8 cellular contexts compared by ENCODE assay signal in genomic region chr9:127942152-127943010, GRCh38. TPM values are rescaled to one million over a fixed set of nuclear protein-coding genes. Genes with fewer than 3 reads are reported as not detected.
A peak's percentile ranks its signal among the peaks of the same experiment; 100 is the strongest.
DNase-seq lines count a peak whose midpoint lies in the region; ATAC-seq and TF ChIP-seq lines count a peak whose summit lies in the region.

No MANE protein-coding gene starts in this region.

- H3K36me3 ChIP-seq in GM06990 (ENCODE audit: control insufficient read depth, insufficient read depth, low read length) (peaks cover 29% of the 10 kb centered on the region), esophagus squamous epithelium (peaks cover 29 to 75% (median 33%) of the 10 kb centered on the region in 3 donors)
- peaks cover 14 to 78% (median 24%) of the 10 kb centered on the region in 3 experiments for H3K36me3 ChIP-seq in naive thymus-derived CD4-positive, alpha-beta T cell (ENCODE audit: control insufficient read depth in 2 of 3, insufficient read depth in 3 of 3, low read length in 3 of 3)

- H3K9me3 Mint-ChIP-seq in activated CD8-positive, alpha-beta T cell treated with anti-CD3 and anti-CD28 coated beads, Interleukin-2, amount 10 ng/mL, durations not matched to agents 7 days and 5 days (ENCODE audit: insufficient read depth) = no peaks in the 10 kb centered on the region
- peaks cover 0 to 15% (median 0%) of the 10 kb centered on the region in 11 donors for H3K9me3 Mint-ChIP-seq in naive thymus-derived CD4-positive, alpha-beta T cell

- H3K27me3 ChIP-seq in GM06990 (replicated peaks; ENCODE audit: control insufficient read depth, insufficient read depth, low read length) (no peaks in the 10 kb centered on the region), esophagus squamous epithelium (no peaks in the 10 kb centered on the region)
- no peaks in the 10 kb centered on the region for H3K27me3 ChIP-seq in naive thymus-derived CD4-positive, alpha-beta T cell (ENCODE audit: control insufficient read depth in 2 of 2, insufficient read depth in 2 of 2, low read length in 2 of 2)

- TF ChIP-seq CTCF in GM06990 (IDR thresholded peaks at IDR 0.05; ENCODE audit: insufficient read depth, low read length, poor library complexity, severe bottlenecking) (peak; percentile 94), esophagus squamous epithelium (IDR thresholded peaks at IDR 0.05) (peak; percentile 59 to 91 (median 82))

- peak overlapping the region in 2 of 4 donors; percentile 19 to 56 for H3K27ac ChIP-seq in esophagus squamous epithelium
- peak overlapping the region; percentile 41 for H3K27ac ChIP-seq in naive thymus-derived CD4-positive, alpha-beta T cell (ENCODE audit: low read depth, low read length)

- TF ChIP-seq POLR2A in esophagus squamous epithelium (IDR thresholded peaks at IDR 0.05) = no peak

- H3K36me3 Mint-ChIP-seq in activated CD8-positive, alpha-beta T cell treated with anti-CD3 and anti-CD28 coated beads, Interleukin-2, amount 10 ng/mL, durations not matched to agents 7 days and 5 days (ENCODE audit: low read depth) = peaks cover 68% of the 10 kb centered on the region
- H3K36me3 Mint-ChIP-seq in naive thymus-derived CD4-positive, alpha-beta T cell = peaks cover 0 to 38% (median 27%) of the 10 kb centered on the region in 5 donors

- intact Hi-C loops in esophagus squamous epithelium (cut with DNase I) = loop anchor here (2.0 to 10.0 kb wide), 2 partner anchors 92 to 162 kb away; no protein-coding TSS in a partner anchor
- intact Hi-C loops in naive thymus-derived CD4-positive, alpha-beta T cell (cut with micrococcal nuclease) = loop anchor here (1.0 to 5.0 kb wide), 6 partner anchors 28 to 174 kb away; partner anchors contain the start of gene EEIG1 (in 2 of the 2)

- H3K4me1 Mint-ChIP-seq in activated CD8-positive, alpha-beta T cell treated with anti-CD3 and anti-CD28 coated beads, Interleukin-2, amount 10 ng/mL, durations not matched to agents 7 days and 5 days (ENCODE audit: low read depth) = peaks cover 44% of the 10 kb centered on the region
- H3K4me1 Mint-ChIP-seq in naive thymus-derived CD4-positive, alpha-beta T cell = peaks cover 20 to 60% (median 42%) of the 10 kb centered on the region in 7 donors

- H3K4me3 ChIP-seq in GM06990 (replicated peaks; ENCODE audit: low read depth, low read length) (no peak overlapping the region), esophagus squamous epithelium (no peak overlapping the region)
- no peak overlapping the region for H3K4me3 ChIP-seq in naive thymus-derived CD4-positive, alpha-beta T cell (ENCODE audit: low read length)

- peaks cover 8 to 57% (median 10%) of the 10 kb centered on the region in 3 donors for H3K4me1 ChIP-seq in esophagus squamous epithelium
- peaks cover 11 to 14% of the 10 kb centered on the region in 2 donors for H3K4me1 ChIP-seq in naive thymus-derived CD4-positive, alpha-beta T cell (ENCODE audit: control insufficient read depth in 2 of 2, insufficient read depth in 2 of 2, low read length in 2 of 2)

- ATAC-seq in activated CD8-positive, alpha-beta T cell treated with anti-CD3 and anti-CD28 coated beads, Interleukin-2, amount 10 ng/mL, durations not matched to agents 7 days and 5 days = peak; percentile 54
- peak; percentile 65 for ATAC-seq in naive thymus-derived CD4-positive, alpha-beta T cell
- ATAC-seq in HG02759 (IDR thresholded peaks at IDR 0.05; ENCODE audit: unreplicated experiment) (no peak), GM21619 (IDR thresholded peaks at IDR 0.05; ENCODE audit: unreplicated experiment) (no peak)

- H3K27me3 Mint-ChIP-seq in activated CD8-positive, alpha-beta T cell treated with anti-CD3 and anti-CD28 coated beads, Interleukin-2, amount 10 ng/mL, durations not matched to agents 7 days and 5 days (ENCODE audit: low read depth) = no peaks in the 10 kb centered on the region
- H3K27me3 Mint-ChIP-seq in naive thymus-derived CD4-positive, alpha-beta T cell = peaks cover 0 to 4% (median 0%) of the 10 kb centered on the region in 5 donors

- peak; percentile 80 for DNase-seq in 8988T
- DNase-seq in GM06990 (ENCODE audit: extremely low read depth, insufficient read length) = no peak
- DNase-seq in NCI-H2196 treated with DMSO at 0.1 percent for 48 hours (lab: John Stamatoyannopoulos, UW; ENCODE audit: unreplicated experiment) = peak; percentile 48
- DNase-seq in activated CD8-positive, alpha-beta T cell treated with anti-CD3 and anti-CD28 coated beads, Interleukin-2, amount 10 ng/mL, durations not matched to agents 7 days and 5 days = peak; percentile 62
- no peak for DNase-seq in esophagus squamous epithelium (lab: John Stamatoyannopoulos, UW)
- peak in 7 of 9 donors; percentile 43 to 62 (median 54) for DNase-seq in naive thymus-derived CD4-positive, alpha-beta T cell

- peak overlapping the region; percentile 30 for H3K27ac Mint-ChIP-seq in activated CD8-positive, alpha-beta T cell treated with anti-CD3 and anti-CD28 coated beads, Interleukin-2, amount 10 ng/mL, durations not matched to agents 7 days and 5 days
- H3K27ac Mint-ChIP-seq in naive thymus-derived CD4-positive, alpha-beta T cell = peak overlapping the region; percentile 55 to 97 (median 86)

- no peak overlapping the region for H3K4me3 Mint-ChIP-seq in activated CD8-positive, alpha-beta T cell treated with anti-CD3 and anti-CD28 coated beads, Interleukin-2, amount 10 ng/mL, durations not matched to agents 7 days and 5 days
- peak overlapping the region in 4 of 10 donors; percentile 19 to 44 (median 30) for H3K4me3 Mint-ChIP-seq in naive thymus-derived CD4-positive, alpha-beta T cell

- POLR2A ChIA-PET in activated CD8-positive, alpha-beta T cell treated with anti-CD3 and anti-CD28 coated beads, Interleukin-2, amount 10 ng/mL, durations not matched to agents 7 days and 5 days (lab: Charles Lee) = interaction anchor here (0.6 to 1.6 kb wide), 2 partner anchors 29 to 85 kb away, joined by 3 read pairs; no protein-coding TSS in a partner anchor
- POLR2A ChIA-PET in naive thymus-derived CD4-positive, alpha-beta T cell (lab: Charles Lee) = interaction anchor here (0.8 to 61.3 kb wide), 11 partner anchors 10 to 97 kb away, joined by 3 to 1719 read pairs (median 5); partner anchors contain the start of genes EEIG1 and PIP5KL1

- CTCF ChIA-PET in activated CD8-positive, alpha-beta T cell treated with anti-CD3 and anti-CD28 coated beads, Interleukin-2, amount 10 ng/mL, durations not matched to agents 7 days and 5 days (lab: Charles Lee) = interaction anchor here (0.6 to 7.8 kb wide), 23 partner anchors 9 to 186 kb away, joined by 3 to 144 read pairs (median 5); partner anchors contain the start of gene PIP5KL1
- CTCF ChIA-PET in naive thymus-derived CD4-positive, alpha-beta T cell (lab: Charles Lee) = interaction anchor here (0.6 to 7.2 kb wide), 15 partner anchors 9 to 165 kb away, joined by 3 to 110 read pairs (median 4); no protein-coding TSS in a partner anchor

- WGBS in esophagus squamous epithelium, 2 donors = 70 to 81% methylated on average over 2 to 3 of the region's 20 CpGs

- no peaks in the 10 kb centered on the region for H3K9me3 ChIP-seq in esophagus squamous epithelium
- no peaks in the 10 kb centered on the region for H3K9me3 ChIP-seq in naive thymus-derived CD4-positive, alpha-beta T cell (ENCODE audit: control insufficient read depth in 2 of 3, low read length in 3 of 3)

RNA-seq across cellular contexts. Expression of gene DPM2, which starts 4.7 kb away (rescaled TPM):
- 10 to 100 TPM; 47.9 to 53.8 TPM for total RNA-seq in activated CD8-positive, alpha-beta T cell treated with anti-CD3 and anti-CD28 coated beads, Interleukin-2, amount 10 ng/mL, durations not matched to agents 7 days and 5 days
- 10 to 100 TPM; 12.5 to 18.5 (median 15.7) TPM for total RNA-seq in esophagus squamous epithelium
- 10 to 100 TPM; 29.1 to 84.4 (median 56.8) TPM for total RNA-seq in naive thymus-derived CD4-positive, alpha-beta T cell
- 10 to 100 TPM; 29.3 to 39.5 TPM for polyA plus RNA-seq in naive thymus-derived CD4-positive, alpha-beta T cell

RNA-seq across cellular contexts. Expression of gene PIP5KL1, which starts 11.8 kb away (rescaled TPM):
- total RNA-seq in activated CD8-positive, alpha-beta T cell treated with anti-CD3 and anti-CD28 coated beads, Interleukin-2, amount 10 ng/mL, durations not matched to agents 7 days and 5 days = 1 to 10 TPM; 2.6 to 2.7 TPM
- total RNA-seq in esophagus squamous epithelium = 1 to 10 TPM in 3 of 4 donors, not detected in 1; 3.1 to 4.6 (median 3.6) TPM
- total RNA-seq in naive thymus-derived CD4-positive, alpha-beta T cell = 1 to 10 TPM; 1.4 to 2.9 (median 2.1) TPM
- polyA plus RNA-seq in naive thymus-derived CD4-positive, alpha-beta T cell = under 1 TPM in 1 of 2 donors, not detected in 1; 0.17 TPM

RNA-seq across cellular contexts. Expression of gene ST6GALNAC4, which starts 25.5 kb away (rescaled TPM):
- 10 to 100 TPM; 37.0 to 39.7 TPM for total RNA-seq in activated CD8-positive, alpha-beta T cell treated with anti-CD3 and anti-CD28 coated beads, Interleukin-2, amount 10 ng/mL, durations not matched to agents 7 days and 5 days
- 10 to 100 TPM; 12.5 to 33.0 (median 23.8) TPM for total RNA-seq in esophagus squamous epithelium
- total RNA-seq in naive thymus-derived CD4-positive, alpha-beta T cell = 10 to 100 TPM; 28.0 to 51.0 (median 36.1) TPM
- 10 to 100 TPM; 20.0 to 21.7 TPM for polyA plus RNA-seq in naive thymus-derived CD4-positive, alpha-beta T cell

RNA-seq across cellular contexts. Expression of gene EEIG1, which starts 38.4 kb away (rescaled TPM):
- total RNA-seq in activated CD8-positive, alpha-beta T cell treated with anti-CD3 and anti-CD28 coated beads, Interleukin-2, amount 10 ng/mL, durations not matched to agents 7 days and 5 days = 100 to 1,000 TPM; 227 to 232 TPM
- 10 to 100 TPM; 16.9 to 65.0 (median 24.0) TPM for total RNA-seq in esophagus squamous epithelium
- total RNA-seq in naive thymus-derived CD4-positive, alpha-beta T cell = 100 to 1,000 TPM; 252 to 664 (median 347) TPM
- polyA plus RNA-seq in naive thymus-derived CD4-positive, alpha-beta T cell = 100 to 1,000 TPM; 124 to 297 TPM

RNA-seq across cellular contexts. Expression of gene ST6GALNAC6, which starts 43.0 kb away (rescaled TPM):
- 10 to 100 TPM; 68.6 to 77.6 TPM for total RNA-seq in activated CD8-positive, alpha-beta T cell treated with anti-CD3 and anti-CD28 coated beads, Interleukin-2, amount 10 ng/mL, durations not matched to agents 7 days and 5 days
- 10 to 100 TPM; 14.5 to 69.4 (median 26.1) TPM for total RNA-seq in esophagus squamous epithelium
- 100 to 1,000 TPM in 3 of 5 experiments, 10 to 100 TPM in 2; 63.0 to 125 (median 107) TPM for total RNA-seq in naive thymus-derived CD4-positive, alpha-beta T cell
- 10 to 100 TPM; 28.3 to 34.5 TPM for polyA plus RNA-seq in naive thymus-derived CD4-positive, alpha-beta T cell

Comparison
In these comparisons a context has a peak if more than half of its experiments do, and no peak if none do; other contexts are left out.
1. DNase-seq: peak in 8988T (single experiment), NCI-H2196 treated with DMSO at 0.1 percent for 48 hours (single experiment), activated CD8-positive, alpha-beta T cell treated with anti-CD3 and anti-CD28 coated beads, Interleukin-2, amount 10 ng/mL, durations not matched to agents 7 days and 5 days (single experiment) and naive thymus-derived CD4-positive, alpha-beta T cell (7 of 9); none in GM06990 (single experiment) and esophagus squamous epithelium (single experiment).
2. ATAC-seq: peak in activated CD8-positive, alpha-beta T cell treated with anti-CD3 and anti-CD28 coated beads, Interleukin-2, amount 10 ng/mL, durations not matched to agents 7 days and 5 days (single experiment) and naive thymus-derived CD4-positive, alpha-beta T cell (single experiment); none in HG02759 (single experiment) and GM21619 (single experiment).